ENCODE assay signal across 1 cellular context in genomic region chr15:67916051-67916374, GRCh38.
TF ChIP-seq lines count a peak whose summit lies in the region.

No MANE protein-coding gene starts in this region.

TF ChIP-seq in IMR-90, 13 proteins besides CTCF, POLR2A, EP300 and RAD21 (continued from another document):
- TF ChIP-seq ELK1 (IDR thresholded peaks at IDR 0.05; ENCODE audit: borderline replicate concordance, low read depth, low read length): no peak
